19 cellular contexts compared by ENCODE assay signal in the genomic region with DNA sequence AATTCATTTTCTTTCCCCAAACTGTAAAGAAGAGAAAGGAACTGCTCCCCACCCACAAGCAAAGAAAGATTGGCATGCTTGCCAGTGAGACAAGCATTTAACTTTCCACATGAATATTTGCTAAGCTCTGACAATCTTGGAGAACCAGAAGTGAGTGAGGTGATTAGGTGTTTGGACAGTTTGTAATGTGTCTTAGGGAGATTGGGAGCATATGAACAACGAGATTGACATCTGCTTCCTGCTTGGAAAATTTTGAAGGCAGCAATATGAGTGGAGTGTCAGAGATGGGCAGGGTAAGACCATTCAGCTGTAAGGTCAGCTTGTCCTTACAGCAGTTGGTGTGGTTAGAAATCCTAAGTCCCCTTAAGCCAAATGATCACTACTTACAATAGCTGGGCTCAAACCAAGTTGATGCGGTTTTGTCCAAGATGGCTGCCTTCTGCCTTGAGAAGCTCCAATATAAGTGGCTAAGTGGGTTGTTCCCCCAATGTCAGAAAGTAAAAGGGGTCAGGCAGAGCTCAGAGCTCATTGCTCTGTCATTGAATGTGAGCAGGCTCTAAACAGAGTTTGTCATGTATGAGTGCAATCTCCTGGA. TPM values are rescaled to one million over a fixed set of nuclear protein-coding genes. Genes with fewer than 3 reads are reported as not detected.
"Had no signal": no experiment of that assay in that cellular context is flagged by ENCODE, and none has a peak within 500 bp of the region (broad histone marks: within the 10 kb centered on the region; RNA-seq: fewer than 3 reads in every experiment).

No MANE protein-coding gene starts in this region.

- H3K27ac Mint-ChIP-seq: activated naive CD4-positive, alpha-beta T cell treated with anti-CD3 and anti-CD28 coated beads, Interleukin-2, amount 50 U/mL, for 24 hours; activated T-cell treated with anti-CD3 and anti-CD28 coated beads, Interleukin-2, amount 50 U/mL, for 72 hours; immature natural killer cell; natural killer cell; stimulated activated memory B cell treated with anti-CD40 and anti-IgM and Interleukin-4, amounts not matched to agents 10 μg/mL and 1 μg/mL and 100 μg/mL, for 72 hours had no signal

- DNase-seq: activated CD4-positive, alpha-beta T cell treated with anti-CD3 and anti-CD28 coated beads, Interleukin-2, amount 50 U/mL, for 4 hours; activated effector memory CD4-positive, alpha-beta T cell treated with anti-CD3 and anti-CD28 coated beads, Interleukin-2, amount 50 U/mL, for 16 hours; activated T-cell treated with anti-CD3 and anti-CD28 coated beads, Interleukin-2, amount 50 U/mL, for 72 hours; cortex of kidney; immature natural killer cell; mesendoderm; natural killer cell; nucleus accumbens; posterior cingulate gyrus; sigmoid colon; spleen; stimulated activated CD4-positive, alpha-beta T cell treated with anti-CD3 and anti-CD28 coated beads, Interleukin-4, amount 100 ng/mL, for 4 hours; T1000; WERI-Rb-1 had no signal

- H3K27me3 Mint-ChIP-seq: stimulated activated memory B cell treated with anti-CD40 and anti-IgM and Interleukin-4, amounts not matched to agents 10 μg/mL and 1 μg/mL and 100 μg/mL, for 72 hours had no signal

- H3K36me3 ChIP-seq: ascending aorta, sigmoid colon, spleen, WERI-Rb-1 had no signal

- H3K36me3 Mint-ChIP-seq: activated naive CD4-positive, alpha-beta T cell treated with anti-CD3 and anti-CD28 coated beads, Interleukin-2, amount 50 U/mL, for 24 hours; immature natural killer cell; natural killer cell; stimulated activated memory B cell treated with anti-CD40 and anti-IgM and Interleukin-4, amounts not matched to agents 10 μg/mL and 1 μg/mL and 100 μg/mL, for 72 hours had no signal

- H3K27me3 ChIP-seq: ascending aorta, sigmoid colon, spleen had no signal

- H3K9me3 ChIP-seq: ascending aorta, sigmoid colon, spleen had no signal

- H3K4me1 Mint-ChIP-seq: activated naive CD4-positive, alpha-beta T cell treated with anti-CD3 and anti-CD28 coated beads, Interleukin-2, amount 50 U/mL, for 24 hours; immature natural killer cell; natural killer cell; stimulated activated memory B cell treated with anti-CD40 and anti-IgM and Interleukin-4, amounts not matched to agents 10 μg/mL and 1 μg/mL and 100 μg/mL, for 72 hours had no signal

- H3K9me3 Mint-ChIP-seq: activated naive CD4-positive, alpha-beta T cell treated with anti-CD3 and anti-CD28 coated beads, Interleukin-2, amount 50 U/mL, for 24 hours; activated T-cell treated with anti-CD3 and anti-CD28 coated beads, Interleukin-2, amount 50 U/mL, for 72 hours; immature natural killer cell; natural killer cell; stimulated activated memory B cell treated with anti-CD40 and anti-IgM and Interleukin-4, amounts not matched to agents 10 μg/mL and 1 μg/mL and 100 μg/mL, for 72 hours had no signal

- ATAC-seq: activated T-cell treated with anti-CD3 and anti-CD28 coated beads, Interleukin-2, amount 50 U/mL, for 72 hours; natural killer cell; stimulated activated memory B cell treated with anti-CD40 and anti-IgM and Interleukin-4, amounts not matched to agents 10 μg/mL and 1 μg/mL and 100 μg/mL, for 72 hours had no signal

- H3K4me3 Mint-ChIP-seq: activated naive CD4-positive, alpha-beta T cell treated with anti-CD3 and anti-CD28 coated beads, Interleukin-2, amount 50 U/mL, for 24 hours; activated T-cell treated with anti-CD3 and anti-CD28 coated beads, Interleukin-2, amount 50 U/mL, for 72 hours; immature natural killer cell; natural killer cell; stimulated activated memory B cell treated with anti-CD40 and anti-IgM and Interleukin-4, amounts not matched to agents 10 μg/mL and 1 μg/mL and 100 μg/mL, for 72 hours had no signal

- H3K27ac ChIP-seq: ascending aorta, sigmoid colon, spleen, WERI-Rb-1 had no signal

- H3K4me1 ChIP-seq: ascending aorta, sigmoid colon, spleen had no signal

- H3K4me3 ChIP-seq: ascending aorta, sigmoid colon, spleen had no signal

RNA-seq across cellular contexts. Expression of a gene that starts 36.0 kb away (rescaled TPM):
- total RNA-seq: activated CD8-positive, alpha-beta memory T cell treated with anti-CD3 and anti-CD28 coated beads for 36 hours; activated T-cell treated with anti-CD3 and anti-CD28 coated beads, Interleukin-2, amount 50 U/mL, for 72 hours; natural killer cell; T-helper 1 cell treated with Interleukin-12 subunit alpha and Interleukin-12 subunit beta and Interleukin-4 antibody, amounts not matched to agents 30 ng/mL and 1 ng/mL, for 36 hours had no signal
- polyA plus RNA-seq: immature natural killer cell had no signal
